ENCODE assay signal across 14 cellular contexts in the genomic region with DNA sequence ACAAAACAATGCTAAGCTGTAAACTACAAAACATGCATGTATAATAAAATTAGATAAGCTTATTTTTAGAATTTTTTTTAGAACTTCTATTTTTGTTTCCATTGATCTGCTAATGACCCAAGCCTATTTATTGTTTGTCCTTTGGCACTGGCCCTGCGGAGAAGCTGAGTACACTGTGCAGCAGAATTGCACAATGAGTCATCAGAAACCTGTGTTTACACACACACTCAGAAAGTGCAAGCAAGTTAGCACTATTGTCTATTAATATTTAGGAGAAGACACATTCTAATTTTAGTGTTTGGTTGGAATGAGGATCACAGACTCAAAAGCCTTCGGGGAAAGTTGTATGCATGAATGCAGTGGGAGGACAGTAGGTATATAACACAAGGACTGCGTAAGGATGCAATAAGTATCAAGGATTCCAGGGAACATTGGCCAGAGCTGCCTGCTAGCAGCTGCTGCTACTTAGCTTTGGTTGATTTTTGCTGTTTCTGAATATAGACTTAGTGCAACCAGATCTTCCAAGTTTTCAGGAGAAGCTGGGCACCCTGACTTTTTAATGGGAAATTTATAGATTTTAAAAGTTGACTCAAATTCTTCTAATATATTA.
DNase-seq lines count a peak whose midpoint lies in the region; ATAC-seq and TF ChIP-seq lines count a peak whose summit lies in the region.
"Had no signal": no experiment of that assay in that cellular context is flagged by ENCODE, and none has a peak within 500 bp of the region (broad histone marks: within the 10 kb centered on the region; RNA-seq: fewer than 3 reads in every experiment).

No MANE protein-coding gene starts in this region.

- CTCF ChIA-PET in activated CD4-positive, alpha-beta memory T cell treated with anti-CD3 and anti-CD28 coated beads for 36 hours (lab: Charles Lee), result no interaction called here

- DNase-seq in COLO668 (lab: John Stamatoyannopoulos, UW; ENCODE audit: unreplicated experiment) (peak; percentile 64), HT-29 (ENCODE audit: low spot score) (peak; percentile 43), NCI-H748 treated with DMSO at 0.1 percent for 48 hours (lab: John Stamatoyannopoulos, UW) (peak; percentile 75), left colon (peak in 1 of 2 donors; percentile 7), medulla oblongata (ENCODE audit: extremely low spot score) (no peak), omental fat pad (ENCODE audit: low spot score) (no peak), SKM-1 treated with dmso at 0.1 percent for 144 hours (lab: John Stamatoyannopoulos, UW; ENCODE audit: unreplicated experiment) (no peak)
- no peak for DNase-seq in activated CD4-positive, alpha-beta memory T cell treated with anti-CD3 and anti-CD28 coated beads for 36 hours
- DNase-seq: ACHN; activated CD8-positive, alpha-beta memory T cell treated with anti-CD3 and anti-CD28 coated beads, Interleukin-2, amount 10 ng/mL, durations not matched to agents 7 days and 5 days; activated naive CD8-positive, alpha-beta T cell treated with anti-CD3 and anti-CD28 coated beads, Interleukin-2, amount 50 U/mL, for 24 hours; KBM-7; lower lobe of right lung; T-helper 9 cell had no signal

- no peak for TF ChIP-seq CTCF in omental fat pad (IDR thresholded peaks at IDR 0.05)

- intact Hi-C loops in left colon (cut with DNase I, micrococcal nuclease), result no loop called here
- intact Hi-C loops in activated CD4-positive, alpha-beta memory T cell treated with anti-CD3 and anti-CD28 coated beads for 36 hours (cut with micrococcal nuclease), result no loop called here

- H3K4me1 Mint-ChIP-seq in activated CD4-positive, alpha-beta memory T cell treated with anti-CD3 and anti-CD28 coated beads for 36 hours (ENCODE audit: low read depth), result no peaks in the 10 kb centered on the region
- H3K4me1 Mint-ChIP-seq: activated CD8-positive, alpha-beta memory T cell treated with anti-CD3 and anti-CD28 coated beads, Interleukin-2, amount 10 ng/mL, durations not matched to agents 7 days and 5 days; activated naive CD8-positive, alpha-beta T cell treated with anti-CD3 and anti-CD28 coated beads, Interleukin-2, amount 50 U/mL, for 24 hours had no signal

- POLR2A ChIA-PET in activated CD4-positive, alpha-beta memory T cell treated with anti-CD3 and anti-CD28 coated beads for 36 hours (lab: Charles Lee), result no interaction called here

- no peaks in the 10 kb centered on the region for H3K27me3 Mint-ChIP-seq in activated CD4-positive, alpha-beta memory T cell treated with anti-CD3 and anti-CD28 coated beads for 36 hours
- H3K27me3 Mint-ChIP-seq: activated CD8-positive, alpha-beta memory T cell treated with anti-CD3 and anti-CD28 coated beads, Interleukin-2, amount 10 ng/mL, durations not matched to agents 7 days and 5 days; activated naive CD8-positive, alpha-beta T cell treated with anti-CD3 and anti-CD28 coated beads, Interleukin-2, amount 50 U/mL, for 24 hours had no signal

- no peaks in the 10 kb centered on the region for H3K9me3 Mint-ChIP-seq in activated CD4-positive, alpha-beta memory T cell treated with anti-CD3 and anti-CD28 coated beads for 36 hours

- H3K36me3 Mint-ChIP-seq in activated CD4-positive, alpha-beta memory T cell treated with anti-CD3 and anti-CD28 coated beads for 36 hours, result no peaks in the 10 kb centered on the region
- H3K36me3 Mint-ChIP-seq: activated CD8-positive, alpha-beta memory T cell treated with anti-CD3 and anti-CD28 coated beads, Interleukin-2, amount 10 ng/mL, durations not matched to agents 7 days and 5 days had no signal

- H3K4me3 Mint-ChIP-seq in activated CD4-positive, alpha-beta memory T cell treated with anti-CD3 and anti-CD28 coated beads for 36 hours, result no peak overlapping the region
- H3K4me3 Mint-ChIP-seq: activated CD8-positive, alpha-beta memory T cell treated with anti-CD3 and anti-CD28 coated beads, Interleukin-2, amount 10 ng/mL, durations not matched to agents 7 days and 5 days; activated naive CD8-positive, alpha-beta T cell treated with anti-CD3 and anti-CD28 coated beads, Interleukin-2, amount 50 U/mL, for 24 hours had no signal

- ATAC-seq in left colon (peak; percentile 76), omental fat pad (ENCODE audit: low FRiP score) (no peak)
- ATAC-seq: activated CD8-positive, alpha-beta memory T cell treated with anti-CD3 and anti-CD28 coated beads, Interleukin-2, amount 10 ng/mL, durations not matched to agents 7 days and 5 days; activated naive CD8-positive, alpha-beta T cell treated with anti-CD3 and anti-CD28 coated beads, Interleukin-2, amount 50 U/mL, for 24 hours had no signal

- H3K27ac Mint-ChIP-seq in activated CD4-positive, alpha-beta memory T cell treated with anti-CD3 and anti-CD28 coated beads for 36 hours, result no peak overlapping the region
- H3K27ac Mint-ChIP-seq: activated CD8-positive, alpha-beta memory T cell treated with anti-CD3 and anti-CD28 coated beads, Interleukin-2, amount 10 ng/mL, durations not matched to agents 7 days and 5 days; activated naive CD8-positive, alpha-beta T cell treated with anti-CD3 and anti-CD28 coated beads, Interleukin-2, amount 50 U/mL, for 24 hours had no signal

Comparison
In these comparisons a context has a peak if more than half of its experiments do, and no peak if none do; other contexts are left out.
1. DNase-seq: peak in COLO668 (single experiment), HT-29 (single experiment) and NCI-H748 treated with DMSO at 0.1 percent for 48 hours (single experiment); none in medulla oblongata (single experiment), omental fat pad (single experiment), activated CD4-positive, alpha-beta memory T cell treated with anti-CD3 and anti-CD28 coated beads for 36 hours (single experiment) and SKM-1 treated with dmso at 0.1 percent for 144 hours (single experiment).